Comparison of ENCODE assay signal across 16 cellular contexts in genomic region chr22:49425356-49425755, GRCh38.
"Had no signal": no experiment of that assay in that cellular context is flagged by ENCODE, and none has a peak within 500 bp of the region (broad histone marks: within the 10 kb centered on the region; RNA-seq: fewer than 3 reads in every experiment).

No MANE protein-coding gene starts in this region.

- H3K4me1 ChIP-seq: heart right ventricle, upper lobe of right lung had no signal

- H3K27ac ChIP-seq: epithelial cell of prostate, heart right ventricle, upper lobe of right lung had no signal

- H3K9me3 ChIP-seq: upper lobe of right lung had no signal

- DNase-seq: activated B cell treated with CpG ODN at 0.5 μM for 24 hours; activated CD4-positive, alpha-beta T cell treated with anti-CD3 and anti-CD28 coated beads for 4 hours; activated CD4-positive, alpha-beta T cell treated with anti-CD3 and anti-CD28 coated beads, Interleukin-2, amount 50 U/mL, for 48 hours; activated gamma-delta T cell; activated naive CD4-positive, alpha-beta T cell treated with anti-CD3 and anti-CD28 coated beads, Interleukin-2, amount 50 U/mL, for 16 hours; activated naive CD8-positive, alpha-beta T cell treated with anti-CD3 and anti-CD28 coated beads, Interleukin-2, amount 50 U/mL, for 24 hours; activated T-cell treated with anti-CD3 and anti-CD28 coated beads, Interleukin-2, amount 50 U/mL, for 72 hours; cortex of kidney; heart right ventricle; left ventricle myocardium superior; mammary epithelial cell; occipital lobe; small intestine; T1000; upper lobe of right lung had no signal

- H3K36me3 ChIP-seq: heart right ventricle, upper lobe of right lung had no signal

- H3K4me3 ChIP-seq: heart right ventricle, upper lobe of right lung had no signal
